Comparison of ENCODE assay signal across 19 cellular contexts in genomic region chr2:85452237-85452636, GRCh38. TPM values are rescaled to one million over a fixed set of nuclear protein-coding genes. Genes with fewer than 3 reads are reported as not detected.
A peak's percentile ranks its signal among the peaks of the same experiment; 100 is the strongest.
DNase-seq lines count a peak whose midpoint lies in the region; ATAC-seq, FAIRE-seq and TF ChIP-seq lines count a peak whose summit lies in the region.
"Had no signal": no experiment of that assay in that cellular context is flagged by ENCODE, and none has a peak within 500 bp of the region (broad histone marks: within the 10 kb centered on the region; RNA-seq: fewer than 3 reads in every experiment).

No MANE protein-coding gene starts in this region.

- 18% methylated on average over 1 of the region's 1 CpG for WGBS in HepG2 (ENCODE audit: low lambda C conversion rate)
- no CpG with 5 or more reads among the region's 1 CpG for WGBS in neuronal stem cell (ENCODE audit: extremely low coverage in 2 of 2, insufficient read length in 2 of 2, insufficient replicate concordance in 1 of 2), 2 donors

- POLR2A ChIA-PET in RWPE1 (lab: Yijun Ruan, JAX; ENCODE audit: low non-redundant PET): no interaction called here
- POLR2A ChIA-PET in HepG2 (lab: Yijun Ruan, JAX): interaction anchor here (1.0 kb wide), 1 partner anchor 86 kb away, joined by 3 read pairs; the partner anchor contains the start of gene MAT2A

- H3K27ac Mint-ChIP-seq in activated naive CD4-positive, alpha-beta T cell treated with anti-CD3 and anti-CD28 coated beads, Interleukin-2, amount 50 U/mL, for 24 hours: peak overlapping the region; percentile 12
- H3K27ac Mint-ChIP-seq: B cell; CD4-positive, alpha-beta T cell; HFFc6 had no signal

- H2BK120ac ChIP-seq in neuronal stem cell (ENCODE audit: low read depth, low read length): no peak overlapping the region

- no TSS peak for BruUV-seq in HepG2 (replicated peaks; lab: Mats Ljungman, UMichigan)

- DNase-seq in activated naive CD4-positive, alpha-beta T cell treated with anti-CD3 and anti-CD28 coated beads, Interleukin-2, amount 50 U/mL, for 16 hours: no peak
- DNase-seq in RWPE1 (ENCODE audit: low spot score) (no peak), HepG2 (ENCODE audit: low spot score) (no peak), neuronal stem cell (ENCODE audit: low spot score) (no peak), KBM-7 (no peak)
- DNase-seq: C1 segment of cervical spinal cord; Calu3; CD4-positive, alpha-beta T cell; DMS79; HCEC 1CT; HFFc6 had no signal

- H3K9me3 ChIP-seq in HepG2 (ENCODE audit: low read length) (no peaks in the 10 kb centered on the region), neuronal stem cell (replicated peaks in 1 of 2; ENCODE audit: control insufficient read depth in 2 of 2, insufficient read depth in 1 of 2, low read depth in 1 of 2, low read length in 2 of 2) (no peaks in the 10 kb centered on the region)

- H3K36me3 ChIP-seq in HepG2 (replicated peaks in 1 of 2; ENCODE audit: control insufficient read depth in 1 of 2, insufficient read depth in 2 of 2, low read length in 2 of 2) (no peaks in the 10 kb centered on the region), neuronal stem cell (replicated peaks in 1 of 2; ENCODE audit: control insufficient read depth in 2 of 2, insufficient read depth in 2 of 2, low read length in 2 of 2) (no peaks in the 10 kb centered on the region)

- in situ Hi-C loops in HepG2 (cut with HindIII; ENCODE audit: extremely low pct_ligation_motif_present, low pct_unique_long_range_greater_than_20kb): no loop called here
- in situ Hi-C loops in KBM-7 (cut with MboI; ENCODE audit: low pct_unique_long_range_greater_than_20kb, low sequenced_read_pairs): no loop called here

- H3K4me3 ChIP-seq in HepG2 (replicated peaks in 1 of 3; ENCODE audit: insufficient read depth in 1 of 3, low read depth in 2 of 3, low read length in 3 of 3): no peak overlapping the region
- no peak overlapping the region for H3K4me3 ChIP-seq in neuronal stem cell (ENCODE audit: low read length in 2 of 2)

- H4K91ac ChIP-seq in neuronal stem cell (ENCODE audit: low read depth, low read length, poor library complexity): no peak overlapping the region

- peak overlapping the region; percentile 45 for H3K27ac ChIP-seq in RWPE1
- H3K27ac ChIP-seq in HepG2 (ENCODE audit: extremely low read length, insufficient read depth, low read length): no peak overlapping the region
- no peak overlapping the region for H3K27ac ChIP-seq in neuronal stem cell (replicated peaks; ENCODE audit: low read length)

- TF ChIP-seq EP300 in HepG2 (IDR thresholded peaks at IDR 0.05; ENCODE audit: low read depth in 2 of 2, low read length in 2 of 2): no peak
- TF ChIP-seq EP300 in HepG2 (CRISPR knock-in tag; IDR thresholded peaks at IDR 0.05; ENCODE audit: borderline replicate concordance): no peak

- H3K4me2 ChIP-seq in HepG2 (ENCODE audit: low read depth, low read length) (0 out of 2 replicates have a peak overlapping the region, but pooled peaks have one; percentile 5), neuronal stem cell (ENCODE audit: insufficient read depth, low read length, poor library complexity, severe bottlenecking) (no peak overlapping the region)

- intact Hi-C loops in HepG2 (cut with micrococcal nuclease; ENCODE audit: unreplicated experiment): no loop called here

- H3K4me3 Mint-ChIP-seq in activated naive CD4-positive, alpha-beta T cell treated with anti-CD3 and anti-CD28 coated beads, Interleukin-2, amount 50 U/mL, for 24 hours: no peak overlapping the region
- H3K4me3 Mint-ChIP-seq: B cell; CD4-positive, alpha-beta T cell; HFFc6; IgD-negative memory B cell had no signal

- H2AFZ ChIP-seq in HepG2 (ENCODE audit: low read length): no peak overlapping the region
- H2AFZ ChIP-seq in neuronal stem cell (ENCODE audit: low read length): no peak overlapping the region

- no peak overlapping the region for H2BK15ac ChIP-seq in neuronal stem cell (ENCODE audit: low read length)

- FAIRE-seq in HepG2 (lab: Jason Lieb, UNC): no peak
- FAIRE-seq: GM12891 had no signal

- no peaks in the 10 kb centered on the region for H3K4me1 Mint-ChIP-seq in activated naive CD4-positive, alpha-beta T cell treated with anti-CD3 and anti-CD28 coated beads, Interleukin-2, amount 50 U/mL, for 24 hours
- H3K4me1 Mint-ChIP-seq: B cell had no signal

- H3K4ac ChIP-seq in neuronal stem cell (ENCODE audit: low read length): no peak overlapping the region

- no peaks in the 10 kb centered on the region for H3K27me3 Mint-ChIP-seq in activated naive CD4-positive, alpha-beta T cell treated with anti-CD3 and anti-CD28 coated beads, Interleukin-2, amount 50 U/mL, for 24 hours
- H3K27me3 Mint-ChIP-seq: B cell; CD4-positive, alpha-beta T cell had no signal

- peak overlapping the region; percentile 75 for H3K14ac ChIP-seq in neuronal stem cell (ENCODE audit: low read length)

- CTCF ChIA-PET in RWPE1 (lab: Yijun Ruan, JAX): no interaction called here
- CTCF ChIA-PET in HepG2 (lab: Yijun Ruan, JAX; ENCODE audit: low intra/inter-chr PET ratio, low total read pairs): no interaction called here

- H3K23ac ChIP-seq in neuronal stem cell (ENCODE audit: low read depth, low read length, poor library complexity): no peak overlapping the region

- H3K79me2 ChIP-seq in HepG2 (ENCODE audit: insufficient read depth, low read length): no peaks in the 10 kb centered on the region

- H2BK5ac ChIP-seq in neuronal stem cell (ENCODE audit: low read length): no peak overlapping the region

- no peak overlapping the region for H2BK12ac ChIP-seq in neuronal stem cell (ENCODE audit: low read length)

- H3K9ac ChIP-seq in HepG2 (ENCODE audit: insufficient read depth, low read depth, low read length): no peak overlapping the region
- no peak overlapping the region for H3K9ac ChIP-seq in neuronal stem cell (ENCODE audit: low read depth, low read length, poor library complexity)

- H3K9me3 Mint-ChIP-seq in activated naive CD4-positive, alpha-beta T cell treated with anti-CD3 and anti-CD28 coated beads, Interleukin-2, amount 50 U/mL, for 24 hours: no peaks in the 10 kb centered on the region
- H3K9me3 Mint-ChIP-seq: CD4-positive, alpha-beta T cell; HFFc6 had no signal

- no peak for TF ChIP-seq RAD21 in HepG2 (CRISPR knock-in tag; IDR thresholded peaks at IDR 0.05)

- H3K27me3 ChIP-seq in HepG2 (ENCODE audit: control insufficient read depth in 1 of 2, insufficient read depth in 2 of 2, low read length in 2 of 2) (no peaks in the 10 kb centered on the region), neuronal stem cell (ENCODE audit: control insufficient read depth in 3 of 3, insufficient read depth in 3 of 3, low read depth in 1 of 3, low read length in 3 of 3) (peaks cover 0 to 3% (median 2%) of the 10 kb centered on the region in 3 experiments)

- no peak for TF ChIP-seq POLR2A in HepG2 (IDR thresholded peaks at IDR 0.05; ENCODE audit: insufficient read depth in 1 of 2, low read depth in 2 of 2, low read length in 2 of 2)

- no peaks in the 10 kb centered on the region for H3K79me1 ChIP-seq in neuronal stem cell (ENCODE audit: low read depth, low read length)

- no peak overlapping the region for H2AK5ac ChIP-seq in neuronal stem cell (ENCODE audit: low read depth, low read length)

- peaks cover 55% of the 10 kb centered on the region for H3K4me1 ChIP-seq in HepG2 (ENCODE audit: insufficient read depth, low read length)
- H3K4me1 ChIP-seq in neuronal stem cell (ENCODE audit: control insufficient read depth in 2 of 2, insufficient read depth in 1 of 2, low read depth in 1 of 2, low read length in 2 of 2): no peaks in the 10 kb centered on the region

- ATAC-seq in HepG2 (no peak), GM18868 (IDR thresholded peaks at IDR 0.05; ENCODE audit: unreplicated experiment) (no peak), HG03097 (IDR thresholded peaks at IDR 0.05; ENCODE audit: low FRiP score, unreplicated experiment) (no peak)

- H4K8ac ChIP-seq in neuronal stem cell (ENCODE audit: low read depth, low read length): no peak overlapping the region

- no peak for TF ChIP-seq CTCF in RWPE1 (conservative IDR thresholded peaks at IDR 0.05; ENCODE audit: low read depth)
- TF ChIP-seq CTCF in HepG2 (CRISPR knock-in tag; IDR thresholded peaks at IDR 0.05): no peak

- H3K36me3 Mint-ChIP-seq in activated naive CD4-positive, alpha-beta T cell treated with anti-CD3 and anti-CD28 coated beads, Interleukin-2, amount 50 U/mL, for 24 hours: no peaks in the 10 kb centered on the region

- H4K20me1 ChIP-seq in HepG2 (ENCODE audit: insufficient read depth, low read length): no peaks in the 10 kb centered on the region

- H3K18ac ChIP-seq in neuronal stem cell (ENCODE audit: low read length): peak overlapping the region; percentile 65

RNA-seq across cellular contexts. Expression of gene SH2D6, which starts 33.7 kb away (rescaled TPM):
- total RNA-seq in HepG2 (2016; rRNA removed; fragmentation: Illumina TruSeq; extraction: Trizol): 0.11 and 0.29 TPM in 2 replicates
- 1.1 and 1.3 TPM in 2 replicates for total RNA-seq in HepG2 (2016; cell fraction: cytosol; rRNA removed; fragmentation: Illumina TruSeq; extraction: Trizol; ENCODE audit: low read depth)
- total RNA-seq in HepG2 (2016; cell fraction: insoluble cytoplasmic fraction; rRNA removed; fragmentation: Illumina TruSeq; extraction: Trizol): 0.41 TPM in 1 of 2 replicates, not detected in the other
- 1.6 and 1.9 TPM in 2 replicates for total RNA-seq in HepG2 (2016; cell fraction: membrane; rRNA removed; fragmentation: Illumina TruSeq; extraction: Trizol)
- total RNA-seq in HepG2 (2016; cell fraction: nucleus; rRNA removed; fragmentation: Illumina TruSeq; extraction: Trizol): 0.93 and 1.0 TPM in 2 replicates
- polyA plus RNA-seq in HepG2 (2011; rRNA removed): 0.18 and 0.26 TPM in 2 replicates
- polyA plus RNA-seq in HepG2 (2011; cell fraction: cytosol; rRNA removed): 0.08 and 0.21 TPM in 2 replicates
- polyA plus RNA-seq in HepG2 (2011; cell fraction: nucleus; rRNA removed): 0.19 and 0.51 TPM in 2 replicates
- polyA plus RNA-seq in HepG2 (2012): not detected in 2 replicates
- not detected in 2 replicates for polyA plus RNA-seq in HepG2 (2016; cell fraction: cytosol; fragmentation: Illumina TruSeq; extraction: Trizol; ENCODE audit: low read depth)
- not detected in 2 replicates for polyA plus RNA-seq in HepG2 (2016; cell fraction: insoluble cytoplasmic fraction; fragmentation: Illumina TruSeq; extraction: Trizol; ENCODE audit: low read depth)
- polyA plus RNA-seq in HepG2 (2016; cell fraction: membrane; fragmentation: Illumina TruSeq; extraction: Trizol; ENCODE audit: low read depth): 0.26 and 0.30 TPM in 2 replicates
- 1.2 TPM in 1 of 2 replicates, not detected in the other for polyA plus RNA-seq in HepG2 (2016; cell fraction: nucleus; fragmentation: Illumina TruSeq; extraction: Trizol; ENCODE audit: insufficient read depth, low read depth)
- 0.74 and 1.7 TPM in 2 replicates for polyA minus RNA-seq in HepG2 (2011; rRNA and poly(A)+ RNA removed; ENCODE audit: low replicate concordance)
- 0.69 and 1.3 TPM in 2 replicates for polyA minus RNA-seq in HepG2 (2011; cell fraction: cytosol; rRNA and poly(A)+ RNA removed)
- 0.77 and 1.6 TPM in 2 replicates for polyA minus RNA-seq in HepG2 (2011; cell fraction: nucleus; rRNA and poly(A)+ RNA removed)
- 0.15 TPM for polyA plus RNA-seq in neuronal stem cell (2013, experiment 1 of 2)
- 0.15 TPM for polyA plus RNA-seq in neuronal stem cell (2013, experiment 2 of 2)
- total RNA-seq: G401, H4 had no signal
- polyA plus RNA-seq: IgD-negative memory B cell had no signal

RNA-seq across cellular contexts. Expression of gene CAPG, which starts 42.1 kb away (rescaled TPM):
- 18.2 and 26.5 TPM in 2 replicates for total RNA-seq in HepG2 (2016; rRNA removed; fragmentation: Illumina TruSeq; extraction: Trizol)
- 3.5 and 5.7 TPM in 2 replicates for total RNA-seq in HepG2 (2016; cell fraction: cytosol; rRNA removed; fragmentation: Illumina TruSeq; extraction: Trizol; ENCODE audit: low read depth)
- 22.4 and 25.2 TPM in 2 replicates for total RNA-seq in HepG2 (2016; cell fraction: insoluble cytoplasmic fraction; rRNA removed; fragmentation: Illumina TruSeq; extraction: Trizol)
- 7.7 TPM in 2 replicates for total RNA-seq in HepG2 (2016; cell fraction: membrane; rRNA removed; fragmentation: Illumina TruSeq; extraction: Trizol)
- total RNA-seq in HepG2 (2016; cell fraction: nucleus; rRNA removed; fragmentation: Illumina TruSeq; extraction: Trizol): 6.2 and 8.8 TPM in 2 replicates
- 10.6 and 12.7 TPM in 2 replicates for polyA plus RNA-seq in HepG2 (2011; rRNA removed)
- 7.9 and 13.0 TPM in 2 replicates for polyA plus RNA-seq in HepG2 (2011; cell fraction: cytosol; rRNA removed)
- 6.3 and 7.4 TPM in 2 replicates for polyA plus RNA-seq in HepG2 (2011; cell fraction: nucleus; rRNA removed)
- polyA plus RNA-seq in HepG2 (2012): 6.7 and 7.8 TPM in 2 replicates
- 2.9 and 4.2 TPM in 2 replicates for polyA plus RNA-seq in HepG2 (2016; cell fraction: cytosol; fragmentation: Illumina TruSeq; extraction: Trizol; ENCODE audit: low read depth)
- polyA plus RNA-seq in HepG2 (2016; cell fraction: insoluble cytoplasmic fraction; fragmentation: Illumina TruSeq; extraction: Trizol; ENCODE audit: low read depth): 18.1 and 22.6 TPM in 2 replicates
- 3.2 and 4.7 TPM in 2 replicates for polyA plus RNA-seq in HepG2 (2016; cell fraction: membrane; fragmentation: Illumina TruSeq; extraction: Trizol; ENCODE audit: low read depth)
- polyA plus RNA-seq in HepG2 (2016; cell fraction: nucleus; fragmentation: Illumina TruSeq; extraction: Trizol; ENCODE audit: insufficient read depth, low read depth): 11.5 and 13.0 TPM in 2 replicates
- polyA minus RNA-seq in HepG2 (2011; rRNA and poly(A)+ RNA removed; ENCODE audit: low replicate concordance): 9.5 and 243 TPM in 2 replicates
- polyA minus RNA-seq in HepG2 (2011; cell fraction: cytosol; rRNA and poly(A)+ RNA removed): 5.7 and 10.2 TPM in 2 replicates
- polyA minus RNA-seq in HepG2 (2011; cell fraction: nucleus; rRNA and poly(A)+ RNA removed): 3.7 and 5.7 TPM in 2 replicates
- polyA plus RNA-seq in neuronal stem cell (2013, experiment 1 of 2): 41.7 TPM
- 42.5 TPM for polyA plus RNA-seq in neuronal stem cell (2013, experiment 2 of 2)
